In genomic region chr13:98643479-98643878, GRCh38 we compare ENCODE assay signal across 19 cellular contexts.
DNase-seq lines count a peak whose midpoint lies in the region; ATAC-seq, FAIRE-seq and TF ChIP-seq lines count a peak whose summit lies in the region.
"Had no signal": no experiment of that assay in that cellular context is flagged by ENCODE, and none has a peak within 500 bp of the region (broad histone marks: within the 10 kb centered on the region; RNA-seq: fewer than 3 reads in every experiment).

No MANE protein-coding gene starts in this region.

- no peak overlapping the region for H3K4me3 ChIP-seq in kidney (ENCODE audit: low read length in 2 of 2)
- H3K4me3 ChIP-seq: A549; BLaER1 treated with 17β-estradiol and CSF1 and Interleukin-3, amounts not matched to agents 10 nM and 100 nM had no signal

- H3K9ac ChIP-seq in kidney (ENCODE audit: low read length in 2 of 2): no peak overlapping the region
- H3K9ac ChIP-seq: BLaER1 treated with 17β-estradiol and CSF1 and Interleukin-3, amounts not matched to agents 10 nM and 100 nM had no signal

- H3K27ac ChIP-seq in kidney (ENCODE audit: low read depth in 2 of 2, low read length in 2 of 2): no peak overlapping the region
- H3K27ac ChIP-seq: 22Rv1; A549; BLaER1 treated with 17β-estradiol and CSF1 and Interleukin-3, amounts not matched to agents 10 nM and 100 nM; C4-2B had no signal

- no peaks in the 10 kb centered on the region for H3K4me1 ChIP-seq in kidney (ENCODE audit: control insufficient read depth in 1 of 2, insufficient read depth in 1 of 2, low read depth in 1 of 2, low read length in 2 of 2)
- H3K4me1 ChIP-seq: A549; BLaER1 treated with 17β-estradiol and CSF1 and Interleukin-3, amounts not matched to agents 10 nM and 100 nM had no signal

- H3K9me3 ChIP-seq in kidney (ENCODE audit: control insufficient read depth in 1 of 2, low read length in 2 of 2): no peaks in the 10 kb centered on the region
- H3K9me3 ChIP-seq: A549; BLaER1 treated with 17β-estradiol and CSF1 and Interleukin-3, amounts not matched to agents 10 nM and 100 nM; Caco-2 had no signal

- ATAC-seq in activated CD4-positive, CD25-positive, alpha-beta regulatory T cell treated with anti-CD3 and anti-CD28 coated beads, Interleukin-2, amount 50 U/mL, for 24 hours: peak; percentile 35 to 73
- ATAC-seq: A549; CD8-positive, alpha-beta T cell had no signal

- H3K36me3 ChIP-seq in kidney (ENCODE audit: control insufficient read depth in 1 of 2, insufficient read depth in 2 of 2, low read length in 2 of 2): no peaks in the 10 kb centered on the region
- H3K36me3 ChIP-seq: BLaER1 treated with 17β-estradiol and CSF1 and Interleukin-3, amounts not matched to agents 10 nM and 100 nM had no signal

- intact Hi-C loops in kidney (cut with DNase I): no loop called here

- no peak for DNase-seq in activated CD4-positive, CD25-positive, alpha-beta regulatory T cell treated with anti-CD3 and anti-CD28 coated beads, Interleukin-2, amount 50 U/mL, for 72 hours
- DNase-seq in kidney (no peak), GF-D8 (lab: John Stamatoyannopoulos, UW) (no peak)
- no peak for DNase-seq in activated CD4-positive, alpha-beta T cell treated with anti-CD3 and anti-CD28 coated beads for 4 hours
- DNase-seq: AML-193; Caco-2; Calu3; CD4-positive, alpha-beta T cell; CD8-positive, alpha-beta T cell; DMS79 treated with DMSO at 0.1 percent for 48 hours had no signal

- no peak for TF ChIP-seq CTCF in kidney (IDR thresholded peaks at IDR 0.05; ENCODE audit: borderline replicate concordance, extremely low read depth, insufficient read depth)

- FAIRE-seq in endometrium (lab: Jason Lieb, UNC) (peak; percentile 51), kidney (lab: Jason Lieb, UNC) (peak; percentile 8)
- FAIRE-seq: A549, D721Med, G401.6, GM12891 had no signal
